In genomic region chr2:222298311-222299150, GRCh38 we compare ENCODE assay signal across 9 cellular contexts. TPM values are rescaled to one million over a fixed set of nuclear protein-coding genes. Genes with fewer than 3 reads are reported as not detected.
DNase-seq lines count a peak whose midpoint lies in the region; ATAC-seq, FAIRE-seq and TF ChIP-seq lines count a peak whose summit lies in the region.
"Had no signal": no experiment of that assay in that cellular context is flagged by ENCODE, and none has a peak within 500 bp of the region (broad histone marks: within the 10 kb centered on the region; RNA-seq: fewer than 3 reads in every experiment).

Gene PAX3, minus strand, starts transcription at chr2:222298998. Its CDS starts 383 bp downstream, at chr2:222298615.

- ATAC-seq in foreskin keratinocyte (no peak), HG03342 (IDR thresholded peaks at IDR 0.05; ENCODE audit: unreplicated experiment) (no peak)

- TF ChIP-seq CTCF in endothelial cell of umbilical vein (IDR thresholded peaks at IDR 0.05; ENCODE audit: extremely low read depth in 1 of 2, insufficient read depth in 1 of 2, low read depth in 1 of 2, low read length in 2 of 2) (no peak), neural crest cell (conservative IDR thresholded peaks at IDR 0.05) (no peak), foreskin keratinocyte (conservative IDR thresholded peaks at IDR 0.05) (no peak), GM10248 (IDR thresholded peaks at IDR 0.05; ENCODE audit: control extremely low read depth, extremely low read depth, low read depth, missing control alignments) (no peak)

- H3K79me2 ChIP-seq in endothelial cell of umbilical vein (ENCODE audit: control insufficient read depth, insufficient read depth, low read length), result no peaks in the 10 kb centered on the region

- H3K4me1 Mint-ChIP-seq in neural crest cell, result peaks cover 78% of the 10 kb centered on the region

- H4K20me1 ChIP-seq in endothelial cell of umbilical vein (replicated peaks; ENCODE audit: control insufficient read depth, extremely low read depth, insufficient read depth, low read length), result no peaks in the 10 kb centered on the region

- peaks cover 99% of the 10 kb centered on the region for H3K27me3 Mint-ChIP-seq in neural crest cell (ENCODE audit: low read depth)

- H3K9me3 Mint-ChIP-seq in neural crest cell, result no peaks in the 10 kb centered on the region

- CTCF ChIA-PET in endothelial cell of umbilical vein (lab: Charles Lee) (no interaction called here), GM10248 (lab: Yijun Ruan, JAX) (no interaction called here)

- no peaks in the 10 kb centered on the region for H3K9me3 ChIP-seq in HUES64 (ENCODE audit: insufficient read depth, low read depth, low read length)
- H3K9me3 ChIP-seq in endothelial cell of umbilical vein (replicated peaks; ENCODE audit: control insufficient read depth, insufficient read depth, low read length), result no peaks in the 10 kb centered on the region

- H3K27ac ChIP-seq in HUES64 (ENCODE audit: low read depth, low read length), result no peak within 1 kb of the TSS
- no peak within 1 kb of the TSS for H3K27ac ChIP-seq in endothelial cell of umbilical vein (ENCODE audit: insufficient read depth, low read depth, low read length)
- no peak within 1 kb of the TSS for H3K27ac ChIP-seq in foreskin keratinocyte

- peaks cover 2% of the 10 kb centered on the region; the same call in 1 of the 2 replicates for H3K36me3 ChIP-seq in HUES64 (ENCODE audit: insufficient read depth, low read length)
- no peaks in the 10 kb centered on the region for H3K36me3 ChIP-seq in endothelial cell of umbilical vein (ENCODE audit: control insufficient read depth in 2 of 2, extremely low read depth in 1 of 2, insufficient read depth in 2 of 2, low read length in 2 of 2)

- POLR2A ChIA-PET in endothelial cell of umbilical vein (lab: Charles Lee) (no interaction called here), GM10248 (lab: Yijun Ruan, JAX) (no interaction called here)

- dilution Hi-C loops in endothelial cell of umbilical vein (cut with MboI; ENCODE audit: extremely low pct_ligation_motif_present, low sequenced_read_pairs), result no loop called here

- intact Hi-C loops in endothelial cell of umbilical vein (cut with micrococcal nuclease), result no loop called here

- no peak for FAIRE-seq in endothelial cell of umbilical vein (lab: Jason Lieb, UNC)

- peak within 1 kb of the TSS; percentile 87 for H3K4me3 Mint-ChIP-seq in neural crest cell

- H3K4me3 ChIP-seq in HUES64 (ENCODE audit: low read length), result peak within 1 kb of the TSS; percentile 52
- no peak within 1 kb of the TSS for H3K4me3 ChIP-seq in endothelial cell of umbilical vein (replicated peaks in 1 of 3; ENCODE audit: insufficient read depth in 1 of 3, low read depth in 1 of 3, low read length in 3 of 3)

- no peak for TF ChIP-seq POLR2A in endothelial cell of umbilical vein (IDR thresholded peaks at IDR 0.05; ENCODE audit: low read depth, low read length)

- BruUV-seq in endothelial cell of umbilical vein (replicated peaks; lab: Mats Ljungman, UMichigan), result no TSS peak

- no peak within 1 kb of the TSS for H3K4me2 ChIP-seq in endothelial cell of umbilical vein (ENCODE audit: insufficient read depth, low read length)

- peaks cover 100% of the 10 kb centered on the region for H3K27me3 ChIP-seq in HUES64 (ENCODE audit: insufficient read depth, low read length)
- H3K27me3 ChIP-seq in endothelial cell of umbilical vein (ENCODE audit: control insufficient read depth in 2 of 2, insufficient read depth in 2 of 2, low read length in 2 of 2), result peaks cover 97 to 99% of the 10 kb centered on the region in 2 experiments
- H3K27me3 ChIP-seq in foreskin keratinocyte, result peaks cover 100% of the 10 kb centered on the region

- peaks cover 23% of the 10 kb centered on the region for H3K36me3 Mint-ChIP-seq in neural crest cell (ENCODE audit: low read depth)

- DNase-seq in DMS153 (lab: John Stamatoyannopoulos, UW) (peak; percentile 14), endothelial cell of umbilical vein (ENCODE audit: low read depth, low spot score) (no peak), neural crest cell (ENCODE audit: low read depth, low spot score) (peak; percentile 71), foreskin keratinocyte (no peak), GM10248 (ENCODE audit: extremely low spot score) (no peak), ureter (ENCODE audit: low spot score) (no peak)
- DNase-seq: activated CD4-positive, alpha-beta T cell treated with anti-CD3 and anti-CD28 coated beads, Interleukin-2, amount 50 U/mL, for 48 hours had no signal

- H2AFZ ChIP-seq in endothelial cell of umbilical vein (ENCODE audit: low read depth, low read length), result no peak within 1 kb of the TSS

- H3K9me1 ChIP-seq in endothelial cell of umbilical vein (replicated peaks; ENCODE audit: control insufficient read depth, extremely low read depth, insufficient read depth, low read length), result no peaks in the 10 kb centered on the region

- H3K27ac Mint-ChIP-seq in neural crest cell (ENCODE audit: unreplicated experiment), result peak within 1 kb of the TSS; percentile 92

- H3K9ac ChIP-seq in HUES64 (ENCODE audit: low read depth, low read length) (peak within 1 kb of the TSS; percentile 38; the same call in 1 of the 2 replicates), endothelial cell of umbilical vein (replicated peaks; ENCODE audit: extremely low read depth, insufficient read depth, low read length) (no peak within 1 kb of the TSS)

- H3K4me1 ChIP-seq in HUES64 (ENCODE audit: insufficient read depth, low read length) (peaks cover 36% of the 10 kb centered on the region), endothelial cell of umbilical vein (ENCODE audit: control insufficient read depth, extremely low read depth, insufficient read depth, low read length) (peaks cover 4% of the 10 kb centered on the region), foreskin keratinocyte (no peaks in the 10 kb centered on the region)

- under 1% methylated on average over 63 of the region's 63 CpGs for WGBS in HUES64

TF ChIP-seq in endothelial cell of umbilical vein, 7 proteins besides CTCF, POLR2A, EP300 and RAD21:
- peak; percentile 89 for TF ChIP-seq EZH2 (IDR thresholded peaks at IDR 0.05; ENCODE audit: borderline replicate concordance, low read depth, low read length, severe bottlenecking)
- TF ChIP-seq FOS (IDR thresholded peaks at IDR 0.05; ENCODE audit: borderline replicate concordance, insufficient read depth, low read length), result no peak
- TF ChIP-seq GATA2 (IDR thresholded peaks at IDR 0.05; ENCODE audit: insufficient read depth, insufficient read length, low read depth, low read length), result no peak
- TF ChIP-seq POLR2AphosphoS5 (IDR thresholded peaks at IDR 0.05; ENCODE audit: insufficient read depth, low read depth, low read length), result no peak
- no peak for TF ChIP-seq MYC (IDR thresholded peaks at IDR 0.05; ENCODE audit: low read depth, low read length)
- no peak for TF ChIP-seq MAX (IDR thresholded peaks at IDR 0.05; ENCODE audit: insufficient read depth, insufficient read length)
- no peak for TF ChIP-seq JUN (IDR thresholded peaks at IDR 0.05; ENCODE audit: borderline replicate concordance, insufficient read depth, insufficient read length, low read depth)

RNA-seq across cellular contexts. Expression of gene PAX3, which starts in this region (rescaled TPM):
- 5.0 TPM for polyA plus RNA-seq in HUES64 (2013, experiment 1 of 2)
- 9.9 TPM for polyA plus RNA-seq in HUES64 (2013, experiment 2 of 2)
- total RNA-seq in endothelial cell of umbilical vein (not detected in 2 replicates), neural crest cell (52.1 and 52.2 TPM in 2 replicates), foreskin keratinocyte (not detected in 2 replicates), ureter (not detected)
- polyA plus RNA-seq in endothelial cell of umbilical vein (not detected in 2 replicates), foreskin keratinocyte (not detected in 2 replicates)
- polyA plus RNA-seq in endothelial cell of umbilical vein (2011; cell fraction: cytosol; rRNA removed), result not detected in 2 replicates
- polyA plus RNA-seq in endothelial cell of umbilical vein (2011; cell fraction: nucleus; rRNA removed), result not detected in 2 replicates
- polyA plus RNA-seq in endothelial cell of umbilical vein (2012), result not detected in 2 replicates
- not detected in 2 replicates for polyA minus RNA-seq in endothelial cell of umbilical vein
- not detected for polyA minus RNA-seq in endothelial cell of umbilical vein (2011; cell fraction: cytosol; rRNA and poly(A)+ RNA removed)
- not detected in 2 replicates for polyA minus RNA-seq in endothelial cell of umbilical vein (2011; cell fraction: nucleus; rRNA and poly(A)+ RNA removed)

Comparison
In these comparisons a context has a peak if more than half of its experiments do, and no peak if none do; other contexts are left out.
1. RNA of gene PAX3 (total RNA-seq): 52.1 to 52.2 TPM in neural crest cell; not detected in endothelial cell of umbilical vein, not detected in foreskin keratinocyte and not detected in ureter (single experiment); every median in the first group is over 10 times any median in the second.
2. DNase-seq: peak in DMS153 (single experiment) and neural crest cell (single experiment); none in endothelial cell of umbilical vein (single experiment), foreskin keratinocyte (0 of 2), GM10248 (single experiment) and ureter (single experiment).